In genomic region chr20:22302039-22302438, GRCh38 we compare ENCODE assay signal across 35 cellular contexts.
DNase-seq lines count a peak whose midpoint lies in the region; ATAC-seq, FAIRE-seq and TF ChIP-seq lines count a peak whose summit lies in the region.
"Had no signal": no experiment of that assay in that cellular context is flagged by ENCODE, and none has a peak within 500 bp of the region (broad histone marks: within the 10 kb centered on the region; RNA-seq: fewer than 3 reads in every experiment).

No MANE protein-coding gene starts in this region.

- H3K79me1 ChIP-seq in IMR-90 (ENCODE audit: low read depth in 1 of 2, low read length in 2 of 2) = no peaks in the 10 kb centered on the region

- POLR2A ChIA-PET in HepG2 (lab: Yijun Ruan, JAX) = no interaction called here
- POLR2A ChIA-PET in IMR-90 (lab: Charles Lee; ENCODE audit: unreplicated experiment) = no interaction called here

- DNase-seq in HepG2 (ENCODE audit: low spot score) (no peak), right lobe of liver (no peak), IMR-90 (no peak), Karpas-422 (no peak), urothelium cell line (ENCODE audit: low spot score) (no peak), GM12891 (ENCODE audit: insufficient read length, low spot score) (no peak), Peyer's patch (no peak), NAMALWA (ENCODE audit: low spot score) (no peak)
- DNase-seq: 8988T; ACHN; AML-193; BE2C; C1 segment of cervical spinal cord; Caco-2; Calu3; CD4-positive, alpha-beta memory T cell; CD4-positive, alpha-beta T cell; CD4-positive, CD25-positive, alpha-beta regulatory T cell; CD8-positive, alpha-beta memory T cell; CD8-positive, alpha-beta T cell; COR-L47; DMS 273 treated with DMSO at 0.1 percent for 48 hours; DMS153; DMS53; DMS79; DMS79 treated with DMSO at 0.1 percent for 48 hours; DND-41; EL had no signal

- H3K14ac ChIP-seq in IMR-90 (replicated peaks; ENCODE audit: low read depth, low read length) = no peak overlapping the region

- H3K27ac ChIP-seq in HepG2 (ENCODE audit: extremely low read length, insufficient read depth, low read length) = no peak overlapping the region
- no peak overlapping the region for H3K27ac ChIP-seq in right lobe of liver
- no peak overlapping the region for H3K27ac ChIP-seq in IMR-90 (ENCODE audit: insufficient read depth, low read length)
- H3K27ac ChIP-seq in Karpas-422 (ENCODE audit: low read length) = no peak overlapping the region
- H3K27ac ChIP-seq in Peyer's patch = no peak overlapping the region
- H3K27ac ChIP-seq: 22Rv1; A549; BLaER1; BLaER1 treated with 17β-estradiol and CSF1 and Interleukin-3, amounts not matched to agents 10 nM and 100 nM; C4-2B had no signal

- ATAC-seq in HepG2 = no peak
- ATAC-seq in right lobe of liver = no peak
- no peak for ATAC-seq in IMR-90 (ENCODE audit: low read depth)
- ATAC-seq: A549; CD8-positive, alpha-beta T cell had no signal

- no peak overlapping the region for H3K9ac ChIP-seq in HepG2 (ENCODE audit: insufficient read depth, low read depth, low read length)
- H3K9ac ChIP-seq in IMR-90 (ENCODE audit: low read depth, low read length) = no peak overlapping the region
- no peak overlapping the region for H3K9ac ChIP-seq in Karpas-422 (ENCODE audit: low read length)
- H3K9ac ChIP-seq: BLaER1; BLaER1 treated with 17β-estradiol and CSF1 and Interleukin-3, amounts not matched to agents 10 nM and 100 nM had no signal

- H3K4me1 ChIP-seq in HepG2 (ENCODE audit: insufficient read depth, low read length) = no peaks in the 10 kb centered on the region
- no peaks in the 10 kb centered on the region for H3K4me1 ChIP-seq in right lobe of liver
- H3K4me1 ChIP-seq in IMR-90 (ENCODE audit: control insufficient read depth, insufficient read depth, low read length) = no peaks in the 10 kb centered on the region
- peaks cover 59% of the 10 kb centered on the region for H3K4me1 ChIP-seq in Karpas-422 (ENCODE audit: low read length)
- H3K4me1 ChIP-seq in Peyer's patch = no peaks in the 10 kb centered on the region
- H3K4me1 ChIP-seq: A549, BE2C, Caco-2 had no signal

- H3K4me2 ChIP-seq in HepG2 (ENCODE audit: low read depth, low read length) = no peak overlapping the region
- no peak overlapping the region for H3K4me2 ChIP-seq in IMR-90 (ENCODE audit: low read depth, low read length)
- peak overlapping the region; percentile 10 for H3K4me2 ChIP-seq in Karpas-422 (ENCODE audit: low read depth, low read length, poor library complexity, severe bottlenecking)
- H3K4me2 ChIP-seq: A549; BLaER1; BLaER1 treated with 17β-estradiol and CSF1 and Interleukin-3, amounts not matched to agents 10 nM and 100 nM had no signal

- no peaks in the 10 kb centered on the region for H3K9me2 ChIP-seq in Karpas-422 (replicated peaks; ENCODE audit: insufficient read depth, low read length)

- H2BK120ac ChIP-seq in IMR-90 (ENCODE audit: low read depth, low read length) = no peak overlapping the region

- FAIRE-seq in HepG2 (lab: Jason Lieb, UNC) (no peak), urothelium cell line (lab: Jason Lieb, UNC) (peak; percentile 9), GM12891 (lab: Jason Lieb, UNC) (no peak)
- FAIRE-seq: A204.1, A549, D721Med had no signal

- H3K36me3 ChIP-seq in HepG2 (replicated peaks in 1 of 2; ENCODE audit: control insufficient read depth in 1 of 2, insufficient read depth in 2 of 2, low read length in 2 of 2) = no peaks in the 10 kb centered on the region
- H3K36me3 ChIP-seq in right lobe of liver = no peaks in the 10 kb centered on the region
- no peaks in the 10 kb centered on the region for H3K36me3 ChIP-seq in IMR-90 (ENCODE audit: control insufficient read depth, insufficient read depth, low read length)
- no peaks in the 10 kb centered on the region for H3K36me3 ChIP-seq in Karpas-422 (ENCODE audit: insufficient read depth, low read length)
- no peaks in the 10 kb centered on the region for H3K36me3 ChIP-seq in Peyer's patch
- H3K36me3 ChIP-seq: BE2C; BLaER1; BLaER1 treated with 17β-estradiol and CSF1 and Interleukin-3, amounts not matched to agents 10 nM and 100 nM had no signal

- no peak overlapping the region for H2AK5ac ChIP-seq in IMR-90 (ENCODE audit: low read depth, low read length)

- no peak overlapping the region for H3K18ac ChIP-seq in IMR-90 (ENCODE audit: low read depth, low read length)

- no peak overlapping the region for H3K23ac ChIP-seq in IMR-90 (ENCODE audit: low read depth, low read length)

- H3K9me3 ChIP-seq in HepG2 (ENCODE audit: low read length) (no peaks in the 10 kb centered on the region), right lobe of liver (no peaks in the 10 kb centered on the region), IMR-90 (ENCODE audit: control insufficient read depth, insufficient read depth, low read length) (peaks cover 2% of the 10 kb centered on the region), Karpas-422 (ENCODE audit: low read length) (no peaks in the 10 kb centered on the region), Peyer's patch (no peaks in the 10 kb centered on the region)
- H3K9me3 ChIP-seq: BE2C; BLaER1; BLaER1 treated with 17β-estradiol and CSF1 and Interleukin-3, amounts not matched to agents 10 nM and 100 nM; Caco-2 had no signal

- H3K4me3 ChIP-seq in HepG2 (replicated peaks in 1 of 3; ENCODE audit: insufficient read depth in 1 of 3, low read depth in 2 of 3, low read length in 3 of 3) = no peak overlapping the region
- H3K4me3 ChIP-seq in right lobe of liver = no peak overlapping the region
- no peak overlapping the region for H3K4me3 ChIP-seq in IMR-90 (ENCODE audit: insufficient read depth, low read depth, low read length)
- H3K4me3 ChIP-seq in Karpas-422 (ENCODE audit: low read length) = no peak overlapping the region
- H3K4me3 ChIP-seq in Peyer's patch = no peak overlapping the region
- H3K4me3 ChIP-seq: A549; BLaER1; BLaER1 treated with 17β-estradiol and CSF1 and Interleukin-3, amounts not matched to agents 10 nM and 100 nM had no signal

- H4K91ac ChIP-seq in IMR-90 (ENCODE audit: insufficient read depth, low read depth, low read length) = no peak overlapping the region

- H3K27me3 ChIP-seq in HepG2 (ENCODE audit: control insufficient read depth in 1 of 2, insufficient read depth in 2 of 2, low read length in 2 of 2) = peaks cover 0 to 8% of the 10 kb centered on the region in 2 experiments; a peak in 1 of 5 replicates
- H3K27me3 ChIP-seq in right lobe of liver = no peaks in the 10 kb centered on the region
- no peaks in the 10 kb centered on the region for H3K27me3 ChIP-seq in IMR-90 (ENCODE audit: control insufficient read depth, insufficient read depth, low read length)
- H3K27me3 ChIP-seq in Karpas-422 (ENCODE audit: low read length) = no peaks in the 10 kb centered on the region
- H3K27me3 ChIP-seq in Peyer's patch = no peaks in the 10 kb centered on the region
- H3K27me3 ChIP-seq: BE2C; BLaER1; BLaER1 treated with 17β-estradiol and CSF1 and Interleukin-3, amounts not matched to agents 10 nM and 100 nM had no signal

- H3K79me2 ChIP-seq in HepG2 (ENCODE audit: insufficient read depth, low read length) = no peaks in the 10 kb centered on the region
- no peaks in the 10 kb centered on the region for H3K79me2 ChIP-seq in Karpas-422 (ENCODE audit: low read length)

- H4K5ac ChIP-seq in IMR-90 (ENCODE audit: low read depth, low read length) = no peak overlapping the region

- TF ChIP-seq CTCF in HepG2 (CRISPR knock-in tag; IDR thresholded peaks at IDR 0.05) (no peak), right lobe of liver (IDR thresholded peaks at IDR 0.05) (no peak), IMR-90 (conservative IDR thresholded peaks at IDR 0.05; ENCODE audit: low read depth, low read length) (no peak), Peyer's patch (IDR thresholded peaks at IDR 0.05) (no peak)

- H4K20me1 ChIP-seq in HepG2 (ENCODE audit: insufficient read depth, low read length) (no peaks in the 10 kb centered on the region), IMR-90 (ENCODE audit: insufficient read depth, low read length) (no peaks in the 10 kb centered on the region), Karpas-422 (ENCODE audit: insufficient read depth, low read depth, low read length) (no peaks in the 10 kb centered on the region)
- H4K20me1 ChIP-seq: BLaER1; BLaER1 treated with 17β-estradiol and CSF1 and Interleukin-3, amounts not matched to agents 10 nM and 100 nM had no signal

- intact Hi-C loops in HepG2 (cut with micrococcal nuclease; ENCODE audit: unreplicated experiment) (no loop called here), right lobe of liver (cut with DNase I) (no loop called here), IMR-90 (cut with micrococcal nuclease) (no loop called here)

- dilution Hi-C loops in IMR-90 (cut with HindIII; ENCODE audit: low sequenced_read_pairs, unreplicated experiment) = no loop called here

- CTCF ChIA-PET in HepG2 (lab: Yijun Ruan, JAX; ENCODE audit: low intra/inter-chr PET ratio, low total read pairs) (no interaction called here), IMR-90 (lab: Yijun Ruan, JAX) (no interaction called here)

- H2AFZ ChIP-seq in HepG2 (ENCODE audit: low read length) = no peak overlapping the region
- H2AFZ ChIP-seq in IMR-90 (replicated peaks; ENCODE audit: low read length, poor library complexity) = no peak overlapping the region
- H2AFZ ChIP-seq in Karpas-422 (ENCODE audit: low read length) = no peak overlapping the region

- no peaks in the 10 kb centered on the region for H3K9me1 ChIP-seq in IMR-90 (ENCODE audit: insufficient read depth, low read length)

- no peak for TF ChIP-seq EP300 in HepG2 (IDR thresholded peaks at IDR 0.05; ENCODE audit: low read depth in 2 of 2, low read length in 2 of 2)
- no peak for TF ChIP-seq EP300 in HepG2 (CRISPR knock-in tag; IDR thresholded peaks at IDR 0.05; ENCODE audit: borderline replicate concordance)

- H3K56ac ChIP-seq in IMR-90 (ENCODE audit: extremely low read depth, insufficient read depth, low read length) = no peak overlapping the region

- H2BK15ac ChIP-seq in IMR-90 (ENCODE audit: low read depth, low read length) = no peak overlapping the region

- BruUV-seq in HepG2 (replicated peaks; lab: Mats Ljungman, UMichigan) = no TSS peak
- BruUV-seq in IMR-90 (replicated peaks; lab: Mats Ljungman, UMichigan) = no TSS peak

- TF ChIP-seq RAD21 in HepG2 (CRISPR knock-in tag; IDR thresholded peaks at IDR 0.05) (no peak), IMR-90 (IDR thresholded peaks at IDR 0.05; ENCODE audit: low read length) (no peak)

- no peak overlapping the region for H3K4ac ChIP-seq in IMR-90 (ENCODE audit: low read depth, low read length)

- TF ChIP-seq POLR2A in HepG2 (IDR thresholded peaks at IDR 0.05; ENCODE audit: insufficient read depth in 1 of 2, low read depth in 2 of 2, low read length in 2 of 2) (no peak), right lobe of liver (IDR thresholded peaks at IDR 0.05) (no peak), IMR-90 (IDR thresholded peaks at IDR 0.05; ENCODE audit: low read depth, low read length) (no peak), GM12891 (IDR thresholded peaks at IDR 0.05; ENCODE audit: low read depth, low read length) (no peak), Peyer's patch (IDR thresholded peaks at IDR 0.05) (no peak)

- in situ Hi-C loops in HepG2 (cut with HindIII; ENCODE audit: extremely low pct_ligation_motif_present, low pct_unique_long_range_greater_than_20kb) = loop anchor here (10.0 kb wide), 1 partner anchor 497 kb away; no protein-coding TSS in a partner anchor
- in situ Hi-C loops in IMR-90 (cut with MboI; ENCODE audit: low sequenced_read_pairs) = loop anchor here (25.0 kb wide), 1 partner anchor 590 kb away; the partner anchor contains the start of gene PAX1

- no peak overlapping the region for H4K8ac ChIP-seq in IMR-90 (ENCODE audit: low read depth in 2 of 2, low read length in 2 of 2)

- no peak overlapping the region for H2AK9ac ChIP-seq in IMR-90 (replicated peaks; ENCODE audit: low read depth, low read length, poor library complexity)

- no peak overlapping the region for H2BK5ac ChIP-seq in IMR-90 (ENCODE audit: low read depth, low read length, poor library complexity, severe bottlenecking)

- H2BK20ac ChIP-seq in IMR-90 (ENCODE audit: low read depth, low read length) = no peak overlapping the region

- WGBS in HepG2 (ENCODE audit: low lambda C conversion rate) = 1% methylated on average over 2 of the region's 2 CpGs
- 67% methylated on average over 2 of the region's 2 CpGs for WGBS in right lobe of liver (ENCODE audit: insufficient coverage, low coverage, low lambda C conversion rate, missing lambda C conversion rate)
- WGBS in IMR-90 (ENCODE audit: extremely low coverage in 2 of 2, insufficient read length in 1 of 2), 2 experiments = 50% methylated on average over 1 of the region's 2 CpGs; no CpG with 5 or more reads in 1 of the 2 experiments
